ENCODE assay signal across 21 cellular contexts in the genomic region with DNA sequence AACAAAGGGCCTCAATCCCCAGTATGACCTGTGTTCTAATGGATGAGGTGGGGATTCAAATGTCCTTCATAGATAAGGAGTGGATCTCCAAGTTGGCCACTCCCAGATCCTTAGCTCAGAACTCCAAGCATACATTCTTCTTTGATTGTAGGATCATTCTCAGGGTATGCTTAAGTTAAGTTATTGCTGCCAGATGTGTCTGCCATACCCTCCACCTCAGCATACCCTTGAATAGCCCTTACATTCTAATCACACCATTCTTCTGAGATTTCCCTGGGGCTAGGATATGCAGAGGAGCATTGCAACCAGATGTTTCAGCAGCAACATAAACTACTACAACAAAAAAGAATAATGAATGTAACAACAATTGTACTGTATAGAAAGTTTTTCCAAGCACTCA. TPM values are rescaled to one million over a fixed set of nuclear protein-coding genes. Genes with fewer than 3 reads are reported as not detected.
"Had no signal": no experiment of that assay in that cellular context is flagged by ENCODE, and none has a peak within 500 bp of the region (broad histone marks: within the 10 kb centered on the region; RNA-seq: fewer than 3 reads in every experiment).

No MANE protein-coding gene starts in this region.

- H3K9me3 ChIP-seq: breast epithelium, left lung, right lobe of liver, transverse colon had no signal

- H3K27ac Mint-ChIP-seq: activated CD4-positive, alpha-beta T cell treated with anti-CD3 and anti-CD28 coated beads, Interleukin-2, amount 10 ng/mL, durations not matched to agents 7 days and 5 days; activated naive CD8-positive, alpha-beta T cell treated with anti-CD3 and anti-CD28 coated beads, Interleukin-2, amount 10 ng/mL, durations not matched to agents 7 days and 5 days; dendritic cell treated with granulocyte-macrophage colony-stimulating factor and Interleukin-4, amounts not matched to agents 40 ng/mL and 50 ng/mL, for 4 days; T-helper 2 cell treated with Interferon-gamma antibody and Interleukin-4, amounts not matched to agents 5 μg/mL and 100 μg/mL, for 36 hours had no signal

- H3K27ac ChIP-seq: breast epithelium, left lung, right lobe of liver, transverse colon had no signal

- H3K27me3 Mint-ChIP-seq: activated naive CD8-positive, alpha-beta T cell treated with anti-CD3 and anti-CD28 coated beads, Interleukin-2, amount 10 ng/mL, durations not matched to agents 7 days and 5 days had no signal

- H3K36me3 Mint-ChIP-seq: activated naive CD8-positive, alpha-beta T cell treated with anti-CD3 and anti-CD28 coated beads, Interleukin-2, amount 10 ng/mL, durations not matched to agents 7 days and 5 days had no signal

- H3K4me1 Mint-ChIP-seq: activated CD4-positive, alpha-beta T cell treated with anti-CD3 and anti-CD28 coated beads, Interleukin-2, amount 10 ng/mL, durations not matched to agents 7 days and 5 days; neural crest cell had no signal

- H3K4me3 Mint-ChIP-seq: activated CD4-positive, alpha-beta T cell treated with anti-CD3 and anti-CD28 coated beads, Interleukin-2, amount 10 ng/mL, durations not matched to agents 7 days and 5 days; activated naive CD8-positive, alpha-beta T cell treated with anti-CD3 and anti-CD28 coated beads, Interleukin-2, amount 10 ng/mL, durations not matched to agents 7 days and 5 days; dendritic cell treated with granulocyte-macrophage colony-stimulating factor and Interleukin-4, amounts not matched to agents 40 ng/mL and 50 ng/mL, for 4 days; neural crest cell; T-helper 2 cell treated with Interferon-gamma antibody and Interleukin-4, amounts not matched to agents 5 μg/mL and 100 μg/mL, for 36 hours had no signal

- H3K4me3 ChIP-seq: breast epithelium, left lung, right lobe of liver, transverse colon had no signal

- H3K36me3 ChIP-seq: breast epithelium, left lung, right lobe of liver, transverse colon had no signal

- H3K9me3 Mint-ChIP-seq: activated CD4-positive, alpha-beta T cell treated with anti-CD3 and anti-CD28 coated beads, Interleukin-2, amount 10 ng/mL, durations not matched to agents 7 days and 5 days; activated naive CD8-positive, alpha-beta T cell treated with anti-CD3 and anti-CD28 coated beads, Interleukin-2, amount 10 ng/mL, durations not matched to agents 7 days and 5 days; dendritic cell treated with granulocyte-macrophage colony-stimulating factor and Interleukin-4, amounts not matched to agents 40 ng/mL and 50 ng/mL, for 4 days; neural crest cell; T-helper 2 cell treated with Interferon-gamma antibody and Interleukin-4, amounts not matched to agents 5 μg/mL and 100 μg/mL, for 36 hours had no signal

- ATAC-seq: left lung; right lobe of liver; stimulated activated naive CD8-positive, alpha-beta T cell treated with anti-CD3 and anti-CD28 coated beads, Interleukin-15, Interleukin-2, amounts not matched to agents 100 U/mL and 50 U/mL, for 24 hours had no signal

- DNase-seq: activated CD4-positive, alpha-beta T cell treated with anti-CD3 and anti-CD28 coated beads, Interleukin-2, amount 10 ng/mL, durations not matched to agents 7 days and 5 days; activated CD4-positive, CD25-positive, alpha-beta regulatory T cell; activated gamma-delta T cell treated with Interleukin-2 at 50 U/mL for 16 hours; activated naive CD8-positive, alpha-beta T cell treated with anti-CD3 and anti-CD28 coated beads, Interleukin-2, amount 10 ng/mL, durations not matched to agents 7 days and 5 days; anterior cingulate cortex; cerebellar nuclear complex; effector memory CD4-positive, alpha-beta T cell; hippocampal formation; kidney; left lung; mammary epithelial cell; right lobe of liver; stimulated activated naive CD8-positive, alpha-beta T cell treated with anti-CD3 and anti-CD28 coated beads, Interleukin-15, Interleukin-2, amounts not matched to agents 100 U/mL and 50 U/mL, for 24 hours; transverse colon had no signal

- H3K27me3 ChIP-seq: breast epithelium, left lung had no signal

- H3K4me1 ChIP-seq: breast epithelium, left lung, right lobe of liver, transverse colon had no signal

RNA-seq across cellular contexts. Expression of gene KRTAP2-4, which starts 1.6 kb away (rescaled TPM):
- total RNA-seq: activated CD4-positive, alpha-beta T cell treated with anti-CD3 and anti-CD28 coated beads, Interleukin-2, amount 10 ng/mL, durations not matched to agents 7 days and 5 days; activated naive CD8-positive, alpha-beta T cell treated with anti-CD3 and anti-CD28 coated beads, Interleukin-2, amount 10 ng/mL, durations not matched to agents 7 days and 5 days; breast epithelium; fibroblast of lung; kidney; left lung; mammary epithelial cell; neural crest cell; osteocyte; pulmonary artery endothelial cell; right lobe of liver; transverse colon had no signal
- polyA plus RNA-seq: fibroblast of lung, mammary epithelial cell had no signal

RNA-seq across cellular contexts. Expression of gene KRTAP2-3, which starts 7.4 kb away (rescaled TPM):
- total RNA-seq: activated CD4-positive, alpha-beta T cell treated with anti-CD3 and anti-CD28 coated beads, Interleukin-2, amount 10 ng/mL, durations not matched to agents 7 days and 5 days; activated naive CD8-positive, alpha-beta T cell treated with anti-CD3 and anti-CD28 coated beads, Interleukin-2, amount 10 ng/mL, durations not matched to agents 7 days and 5 days; breast epithelium; fibroblast of lung; neural crest cell; osteocyte; pulmonary artery endothelial cell; right lobe of liver; transverse colon had no signal

RNA-seq across cellular contexts. Expression of gene KRTAP2-2, which starts 12.3 kb away (rescaled TPM):
- total RNA-seq: activated CD4-positive, alpha-beta T cell treated with anti-CD3 and anti-CD28 coated beads, Interleukin-2, amount 10 ng/mL, durations not matched to agents 7 days and 5 days; activated naive CD8-positive, alpha-beta T cell treated with anti-CD3 and anti-CD28 coated beads, Interleukin-2, amount 10 ng/mL, durations not matched to agents 7 days and 5 days; breast epithelium; fibroblast of lung; kidney; left lung; mammary epithelial cell; neural crest cell; osteocyte; pulmonary artery endothelial cell; right lobe of liver; transverse colon had no signal
- polyA plus RNA-seq: fibroblast of lung, mammary epithelial cell had no signal

RNA-seq across cellular contexts. Expression of gene KRTAP4-7, which starts 16.7 kb away (rescaled TPM):
- total RNA-seq: activated CD4-positive, alpha-beta T cell treated with anti-CD3 and anti-CD28 coated beads, Interleukin-2, amount 10 ng/mL, durations not matched to agents 7 days and 5 days; activated naive CD8-positive, alpha-beta T cell treated with anti-CD3 and anti-CD28 coated beads, Interleukin-2, amount 10 ng/mL, durations not matched to agents 7 days and 5 days; breast epithelium; fibroblast of lung; kidney; left lung; mammary epithelial cell; neural crest cell; osteocyte; pulmonary artery endothelial cell; right lobe of liver; transverse colon had no signal
- polyA plus RNA-seq: fibroblast of lung, mammary epithelial cell had no signal

RNA-seq across cellular contexts. Expression of gene KRTAP2-1, which starts 20.2 kb away (rescaled TPM):
- total RNA-seq: activated CD4-positive, alpha-beta T cell treated with anti-CD3 and anti-CD28 coated beads, Interleukin-2, amount 10 ng/mL, durations not matched to agents 7 days and 5 days; activated naive CD8-positive, alpha-beta T cell treated with anti-CD3 and anti-CD28 coated beads, Interleukin-2, amount 10 ng/mL, durations not matched to agents 7 days and 5 days; breast epithelium; fibroblast of lung; kidney; left lung; mammary epithelial cell; neural crest cell; osteocyte; pulmonary artery endothelial cell; right lobe of liver; transverse colon had no signal
- polyA plus RNA-seq: fibroblast of lung, mammary epithelial cell had no signal
